8 cellular contexts compared by ENCODE assay signal in the genomic region with DNA sequence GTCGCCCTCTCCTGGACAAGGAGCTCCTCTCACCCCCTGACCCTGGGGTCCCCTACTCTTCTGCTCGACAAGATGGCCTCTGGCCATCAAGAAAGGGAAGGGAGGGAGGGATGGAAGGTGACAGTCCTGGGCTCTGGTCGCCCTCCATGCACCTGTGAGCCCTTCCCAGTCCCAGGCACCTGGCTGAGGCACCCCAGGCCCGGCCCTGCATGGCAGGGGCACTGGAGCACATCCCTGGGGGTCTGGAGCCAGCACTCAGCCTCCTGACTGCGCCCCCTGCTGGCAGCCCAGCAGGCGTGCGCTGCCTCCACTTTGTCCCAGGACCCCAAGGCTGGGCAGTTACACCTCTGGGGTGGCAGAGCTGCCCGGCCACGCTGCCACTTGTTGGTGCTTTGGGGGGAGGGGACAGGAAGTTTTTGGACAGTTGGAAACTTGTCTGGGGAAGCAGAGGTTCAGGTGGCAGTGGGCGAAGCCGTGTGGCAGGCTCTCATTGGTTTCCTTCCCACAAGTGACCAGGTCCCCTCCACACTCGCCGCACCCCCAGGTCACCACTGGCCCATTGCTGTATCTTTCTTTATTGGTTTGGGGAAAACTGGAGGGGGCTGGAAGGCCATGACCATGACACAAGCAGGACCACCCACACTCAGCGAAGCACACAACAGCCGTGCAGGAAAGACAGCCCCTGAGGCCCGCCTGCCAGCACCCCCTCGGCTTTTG. TPM values are rescaled to one million over a fixed set of nuclear protein-coding genes. Genes with fewer than 3 reads are reported as not detected.
DNase-seq lines count a peak whose midpoint lies in the region; ATAC-seq and TF ChIP-seq lines count a peak whose summit lies in the region.

No MANE protein-coding gene starts in this region.

- no peaks in the 10 kb centered on the region for H3K36me3 Mint-ChIP-seq in T-helper 2 cell treated with Interferon-gamma antibody and Interleukin-4, amounts not matched to agents 5 μg/mL and 100 μg/mL, for 36 hours (ENCODE audit: low read depth)
- H3K36me3 Mint-ChIP-seq in T-helper 17 cell (ENCODE audit: low read depth), result peaks cover 2% of the 10 kb centered on the region
- H3K36me3 Mint-ChIP-seq in neural progenitor cell, result peaks cover 2% of the 10 kb centered on the region

- no peaks in the 10 kb centered on the region for H3K36me3 ChIP-seq in neural progenitor cell

- no peaks in the 10 kb centered on the region for H3K79me2 ChIP-seq in neural progenitor cell (ENCODE audit: low read depth)

- no peak overlapping the region for H3K4me3 Mint-ChIP-seq in T-helper 2 cell treated with Interferon-gamma antibody and Interleukin-4, amounts not matched to agents 5 μg/mL and 100 μg/mL, for 36 hours
- H3K4me3 Mint-ChIP-seq in T-helper 17 cell, result no peak overlapping the region
- no peak overlapping the region for H3K4me3 Mint-ChIP-seq in neural progenitor cell

- H3K9me3 ChIP-seq in T-helper 17 cell (ENCODE audit: control insufficient read depth, low read length, poor library complexity, severe bottlenecking) (no peaks in the 10 kb centered on the region), neural progenitor cell (ENCODE audit: low read depth) (no peaks in the 10 kb centered on the region)

- H3K27ac Mint-ChIP-seq in T-helper 2 cell treated with Interferon-gamma antibody and Interleukin-4, amounts not matched to agents 5 μg/mL and 100 μg/mL, for 36 hours, result no peak overlapping the region
- H3K27ac Mint-ChIP-seq in T-helper 17 cell (no peak overlapping the region), neural progenitor cell (no peak overlapping the region)

- H3K4me1 Mint-ChIP-seq in T-helper 2 cell treated with Interferon-gamma antibody and Interleukin-4, amounts not matched to agents 5 μg/mL and 100 μg/mL, for 36 hours (ENCODE audit: low read depth), result peaks cover 4% of the 10 kb centered on the region
- H3K4me1 Mint-ChIP-seq in T-helper 17 cell (peaks cover 16% of the 10 kb centered on the region), neural progenitor cell (peaks cover 17% of the 10 kb centered on the region)

- no peak overlapping the region for H3K4me2 ChIP-seq in neural progenitor cell

- TF ChIP-seq CTCF in neural progenitor cell (IDR thresholded peaks at IDR 0.05), result peak; percentile 73

- H3K27me3 Mint-ChIP-seq in T-helper 2 cell treated with Interferon-gamma antibody and Interleukin-4, amounts not matched to agents 5 μg/mL and 100 μg/mL, for 36 hours (ENCODE audit: low read depth), result peaks cover 19% of the 10 kb centered on the region
- peaks cover 21% of the 10 kb centered on the region for H3K27me3 Mint-ChIP-seq in T-helper 17 cell
- H3K27me3 Mint-ChIP-seq in neural progenitor cell (ENCODE audit: insufficient read depth, low read depth), result peaks cover 15% of the 10 kb centered on the region

- no peak overlapping the region for H3K27ac ChIP-seq in neural progenitor cell

- H3K9me3 Mint-ChIP-seq in T-helper 2 cell treated with Interferon-gamma antibody and Interleukin-4, amounts not matched to agents 5 μg/mL and 100 μg/mL, for 36 hours, result no peaks in the 10 kb centered on the region
- peaks cover 44% of the 10 kb centered on the region for H3K9me3 Mint-ChIP-seq in neural progenitor cell

- H3F3A ChIP-seq in neural progenitor cell (ENCODE audit: low read depth), result no peaks in the 10 kb centered on the region

- no peak overlapping the region for H3K9ac ChIP-seq in neural progenitor cell

- no peak overlapping the region for H3K4me3 ChIP-seq in neural progenitor cell

- ATAC-seq in T-helper 17 cell (peak; percentile 49), HG03439 (IDR thresholded peaks at IDR 0.05; ENCODE audit: unreplicated experiment) (no peak), HG02852 (IDR thresholded peaks at IDR 0.05; ENCODE audit: unreplicated experiment) (no peak)

- H4K20me1 ChIP-seq in neural progenitor cell (ENCODE audit: low read depth), result no peaks in the 10 kb centered on the region

- H3K27me3 ChIP-seq in neural progenitor cell, result peaks cover 2% of the 10 kb centered on the region

- H2AFZ ChIP-seq in neural progenitor cell (replicated peaks), result no peak overlapping the region

- peaks cover under 1% of the 10 kb centered on the region for H3K4me1 ChIP-seq in neural progenitor cell

- DNase-seq in T-helper 2 cell, result peak; percentile 13 to 36 (median 20)
- DNase-seq in T-helper 2 cell treated with Interferon-gamma antibody and Interleukin-4, amounts not matched to agents 5 μg/mL and 100 μg/mL, for 36 hours (ENCODE audit: low spot score), result no peak
- peak; percentile 32 to 46 (median 44) for DNase-seq in T-helper 17 cell
- DNase-seq in effector CD8-positive, alpha-beta T cell (lab: John Stamatoyannopoulos, UW), result peak; percentile 22
- DNase-seq in neural progenitor cell (ENCODE audit: low spot score), result peak; percentile 62
- DNase-seq in SIG-M5 (lab: John Stamatoyannopoulos, UW), result no peak

RNA-seq across cellular contexts. Expression of a gene that starts 4.3 kb away (rescaled TPM):
- total RNA-seq in T-helper 17 cell (under 1 TPM in 1 of 2 donors, not detected in 1; 0.72 TPM), neural progenitor cell (ENCODE audit: low replicate concordance) (19.7 and 53.5 TPM in 2 replicates)

RNA-seq across cellular contexts. Expression of a gene that starts 18.4 kb away (rescaled TPM):
- total RNA-seq in T-helper 17 cell (1 to 10 TPM; 3.4 to 4.4 TPM), neural progenitor cell (ENCODE audit: low replicate concordance) (94.1 and 191 TPM in 2 replicates)

RNA-seq across cellular contexts. Expression of a gene that starts 22.3 kb away (rescaled TPM):
- total RNA-seq in T-helper 17 cell (not detected), neural progenitor cell (ENCODE audit: low replicate concordance) (0.21 and 2.0 TPM in 2 replicates)

RNA-seq across cellular contexts. Expression of a gene that starts 54.9 kb away (rescaled TPM):
- total RNA-seq in T-helper 17 cell (100 to 1,000 TPM; 101 TPM), neural progenitor cell (ENCODE audit: low replicate concordance) (52.5 and 68.7 TPM in 2 replicates)

RNA-seq across cellular contexts. Expression of a gene that starts 55.3 kb away (rescaled TPM):
- 10 to 100 TPM; 14.7 to 17.7 TPM for total RNA-seq in T-helper 17 cell
- 0.79 and 5.0 TPM in 2 replicates for total RNA-seq in neural progenitor cell (ENCODE audit: low replicate concordance)

Comparison
In these comparisons a context has a peak if more than half of its experiments do, and no peak if none do; other contexts are left out.
1. DNase-seq: peak in T-helper 2 cell (5 of 5), T-helper 17 cell (3 of 3), effector CD8-positive, alpha-beta T cell (single experiment) and neural progenitor cell (single experiment); none in T-helper 2 cell treated with Interferon-gamma antibody and Interleukin-4, amounts not matched to agents 5 μg/mL and 100 μg/mL, for 36 hours (single experiment) and SIG-M5 (single experiment).
2. RNA of a gene that starts 4.3 kb away (total RNA-seq): 19.7 to 53.5 TPM in neural progenitor cell; 0.72 TPM in T-helper 17 cell; every median in the first group is over 10 times any median in the second.
3. RNA of a gene that starts 18.4 kb away (total RNA-seq): 94.1 to 191 TPM in neural progenitor cell; 3.4 to 4.4 TPM in T-helper 17 cell; every median in the first group is over 10 times any median in the second.